In the genomic region with DNA sequence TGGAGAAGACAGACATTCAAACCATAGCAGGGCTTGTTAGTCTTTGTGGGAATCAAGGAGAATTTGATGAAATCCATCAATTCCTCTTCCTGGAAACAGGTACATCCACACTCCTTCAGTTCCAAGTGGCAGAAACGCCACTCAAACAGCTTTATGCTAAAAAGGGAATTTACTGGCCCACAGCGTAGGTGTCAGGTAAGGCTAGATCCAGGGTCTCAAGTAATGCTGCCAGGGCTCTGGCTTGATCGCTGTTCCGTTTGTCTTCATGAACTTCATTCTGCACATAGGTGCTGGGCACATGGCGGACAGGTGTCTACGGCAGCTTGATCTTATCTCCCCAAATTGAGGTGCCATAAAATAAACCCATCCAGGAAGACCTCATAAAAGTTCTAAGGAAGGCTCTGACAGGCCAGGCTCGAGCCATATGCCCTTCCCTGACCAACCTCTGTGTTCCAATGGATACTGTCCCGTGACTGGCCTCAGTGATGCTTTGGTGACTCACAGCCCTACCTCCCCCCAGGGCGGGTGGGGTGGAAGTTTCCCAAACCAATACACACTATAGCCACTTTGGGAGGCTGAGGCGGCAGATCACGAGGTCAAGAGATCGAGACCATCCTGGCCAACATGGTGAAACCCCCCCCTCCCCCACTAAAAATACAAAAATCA, we compare ENCODE assay signal across 8 cellular contexts. TPM values are rescaled to one million over a fixed set of nuclear protein-coding genes. Genes with fewer than 3 reads are reported as not detected.
A peak's percentile ranks its signal among the peaks of the same experiment; 100 is the strongest.
DNase-seq lines count a peak whose midpoint lies in the region; ATAC-seq, FAIRE-seq and TF ChIP-seq lines count a peak whose summit lies in the region.
"Not testable (repeated sequence)": the region's sequence is repeated elsewhere in the genome, so short reads cannot be mapped to it uniquely, and the experiment has no call there.

No MANE protein-coding gene starts in this region.

- H3K9me3 ChIP-seq in HepG2 (ENCODE audit: low read length): not testable (repeated sequence)

- not testable (repeated sequence) for H3K79me2 ChIP-seq in HepG2 (ENCODE audit: insufficient read depth, low read length)

- not testable (repeated sequence) for H3K9me3 Mint-ChIP-seq in MCF 10A (ENCODE audit: unreplicated experiment)

- peak; percentile 17 for DNase-seq in A172 (ENCODE audit: low spot score)
- peak; percentile 68 for DNase-seq in ELR (ENCODE audit: low read depth)
- DNase-seq in HT1080 (ENCODE audit: low read depth): peak; percentile 28
- peak; percentile 52 for DNase-seq in M059J (ENCODE audit: low read depth)
- DNase-seq in RPMI7951 (ENCODE audit: low read depth): peak; percentile 67
- DNase-seq in MCF 10A (ENCODE audit: unreplicated experiment): peak; percentile 20
- DNase-seq in fibroblast of mammary gland (ENCODE audit: low read depth): peak; percentile 32
- DNase-seq in HepG2 (ENCODE audit: low spot score): not testable (repeated sequence)

- not testable (repeated sequence) for H3K36me3 Mint-ChIP-seq in MCF 10A (ENCODE audit: insufficient read depth, unreplicated experiment)

- in situ Hi-C loops in HepG2 (cut with HindIII; ENCODE audit: extremely low pct_ligation_motif_present, low pct_unique_long_range_greater_than_20kb): not testable (repeated sequence)

- H3K4me1 ChIP-seq in HepG2 (ENCODE audit: insufficient read depth, low read length): peaks cover 19% of the 10 kb centered on the region

- H3K4me3 Mint-ChIP-seq in MCF 10A (ENCODE audit: unreplicated experiment): not testable (repeated sequence)

- not testable (repeated sequence) for TF ChIP-seq RAD21 in HepG2 (CRISPR knock-in tag; IDR thresholded peaks at IDR 0.05)

- ATAC-seq in HepG2: not testable (repeated sequence)

- peaks cover 24% of the 10 kb centered on the region for H3K27me3 Mint-ChIP-seq in MCF 10A (ENCODE audit: insufficient read depth, unreplicated experiment)

- not testable (repeated sequence) for BruUV-seq in MCF 10A (replicated peaks; lab: Mats Ljungman, UMichigan); HepG2 (replicated peaks; lab: Mats Ljungman, UMichigan)

- WGBS in HepG2 (ENCODE audit: low lambda C conversion rate): 61% methylated on average over 8 of the region's 12 CpGs

- TF ChIP-seq EP300 in HepG2 (IDR thresholded peaks at IDR 0.05; ENCODE audit: low read depth in 2 of 2, low read length in 2 of 2); HepG2 (CRISPR knock-in tag; IDR thresholded peaks at IDR 0.05; ENCODE audit: borderline replicate concordance): not testable (repeated sequence)

- not testable (repeated sequence) for H3K4me1 Mint-ChIP-seq in MCF 10A (ENCODE audit: insufficient read depth, unreplicated experiment)

- not testable (repeated sequence) for H3K27ac ChIP-seq in HepG2 (ENCODE audit: extremely low read length, insufficient read depth, low read length)

- H3K27ac Mint-ChIP-seq in MCF 10A (ENCODE audit: low read depth, unreplicated experiment): not testable (repeated sequence)

- not testable (repeated sequence) for H3K4me2 ChIP-seq in HepG2 (ENCODE audit: low read depth, low read length)

- intact Hi-C loops in MCF 10A (cut with micrococcal nuclease); HepG2 (cut with micrococcal nuclease; ENCODE audit: unreplicated experiment): not testable (repeated sequence)

- not testable (repeated sequence) for H3K4me3 ChIP-seq in fibroblast of mammary gland (ENCODE audit: control insufficient read depth, low read depth, low read length); HepG2 (replicated peaks in 1 of 3; ENCODE audit: insufficient read depth in 1 of 3, low read depth in 2 of 3, low read length in 3 of 3)

- H4K20me1 ChIP-seq in HepG2 (ENCODE audit: insufficient read depth, low read length): not testable (repeated sequence)

- not testable (repeated sequence) for TF ChIP-seq CTCF in MCF 10A (IDR thresholded peaks at IDR 0.05; ENCODE audit: unreplicated experiment); fibroblast of mammary gland (conservative IDR thresholded peaks at IDR 0.05; ENCODE audit: control insufficient read depth, insufficient read depth, low read depth, low read length); HepG2 (CRISPR knock-in tag; IDR thresholded peaks at IDR 0.05)

- H2AFZ ChIP-seq in HepG2 (ENCODE audit: low read length): not testable (repeated sequence)

- CTCF ChIA-PET in MCF 10A (lab: Yijun Ruan, JAX): interaction anchor here (1.0 kb wide), 1 partner anchor 23 kb away, joined by 3 read pairs; no protein-coding TSS in a partner anchor
- CTCF ChIA-PET in HepG2 (lab: Yijun Ruan, JAX; ENCODE audit: low intra/inter-chr PET ratio, low total read pairs): not testable (repeated sequence)

- FAIRE-seq in HepG2 (lab: Jason Lieb, UNC): not testable (repeated sequence)

- H3K9ac ChIP-seq in HepG2 (ENCODE audit: insufficient read depth, low read depth, low read length): not testable (repeated sequence)

- not testable (repeated sequence) for H3K27me3 ChIP-seq in HepG2 (ENCODE audit: control insufficient read depth in 1 of 2, insufficient read depth in 2 of 2, low read length in 2 of 2)

- POLR2A ChIA-PET in MCF 10A (lab: Yijun Ruan, JAX); HepG2 (lab: Yijun Ruan, JAX): not testable (repeated sequence)

- not testable (repeated sequence) for TF ChIP-seq POLR2A in HepG2 (IDR thresholded peaks at IDR 0.05; ENCODE audit: insufficient read depth in 1 of 2, low read depth in 2 of 2, low read length in 2 of 2)

- not testable (repeated sequence) for H3K36me3 ChIP-seq in HepG2 (replicated peaks in 1 of 2; ENCODE audit: control insufficient read depth in 1 of 2, insufficient read depth in 2 of 2, low read length in 2 of 2)

TF ChIP-seq in HepG2, 621 proteins besides CTCF, POLR2A, EP300 and RAD21:
- peak; percentile 92 for TF ChIP-seq ZNF329 (CRISPR knock-in tag; IDR thresholded peaks at IDR 0.05; ENCODE audit: low read depth)

RNA-seq across cellular contexts. Expression of a gene that starts 12.6 kb away (rescaled TPM):
- total RNA-seq in A172 (2014; rRNA removed; shearing (Covaris generic)): 20.9 and 23.1 TPM in 2 replicates
- 1.1 and 1.6 TPM in 2 replicates for total RNA-seq in HT1080 (2014; rRNA removed; shearing (Covaris generic))
- 2.0 TPM in 2 replicates for polyA plus RNA-seq in HT1080 (2015; cell fraction: cytosol; rRNA removed)
- polyA plus RNA-seq in HT1080 (2015; cell fraction: nucleus; rRNA removed): 2.9 and 3.1 TPM in 2 replicates
- 3.1 and 6.9 TPM in 2 replicates for total RNA-seq in M059J (2014; rRNA removed; shearing (Covaris generic))
- 0.78 and 1.4 TPM in 2 replicates for total RNA-seq in RPMI7951 (2014; rRNA removed; shearing (Covaris generic))
- 0.56 and 0.96 TPM in 2 replicates for total RNA-seq in MCF 10A (2022)
- total RNA-seq in HepG2 (2016; rRNA removed; fragmentation: Illumina TruSeq; extraction: Trizol): 21.2 and 31.7 TPM in 2 replicates
- total RNA-seq in HepG2 (2016; cell fraction: cytosol; rRNA removed; fragmentation: Illumina TruSeq; extraction: Trizol; ENCODE audit: low read depth): 33.8 and 34.7 TPM in 2 replicates
- 18.9 and 30.5 TPM in 2 replicates for total RNA-seq in HepG2 (2016; cell fraction: insoluble cytoplasmic fraction; rRNA removed; fragmentation: Illumina TruSeq; extraction: Trizol)
- 76.3 and 81.9 TPM in 2 replicates for total RNA-seq in HepG2 (2016; cell fraction: membrane; rRNA removed; fragmentation: Illumina TruSeq; extraction: Trizol)
- 18.2 and 22.5 TPM in 2 replicates for total RNA-seq in HepG2 (2016; cell fraction: nucleus; rRNA removed; fragmentation: Illumina TruSeq; extraction: Trizol)
- 29.7 and 53.0 TPM in 2 replicates for polyA plus RNA-seq in HepG2 (2011; rRNA removed)
- 23.1 and 35.9 TPM in 2 replicates for polyA plus RNA-seq in HepG2 (2011; cell fraction: cytosol; rRNA removed)
- polyA plus RNA-seq in HepG2 (2011; cell fraction: nucleus; rRNA removed): 110 and 117 TPM in 2 replicates
- polyA plus RNA-seq in HepG2 (2012): 21.6 and 26.5 TPM in 2 replicates
- 78.6 and 80.2 TPM in 2 replicates for polyA plus RNA-seq in HepG2 (2016; cell fraction: cytosol; fragmentation: Illumina TruSeq; extraction: Trizol; ENCODE audit: low read depth)
- 31.0 and 42.3 TPM in 2 replicates for polyA plus RNA-seq in HepG2 (2016; cell fraction: insoluble cytoplasmic fraction; fragmentation: Illumina TruSeq; extraction: Trizol; ENCODE audit: low read depth)
- polyA plus RNA-seq in HepG2 (2016; cell fraction: membrane; fragmentation: Illumina TruSeq; extraction: Trizol; ENCODE audit: low read depth): 113 and 128 TPM in 2 replicates
- 57.1 and 65.3 TPM in 2 replicates for polyA plus RNA-seq in HepG2 (2016; cell fraction: nucleus; fragmentation: Illumina TruSeq; extraction: Trizol; ENCODE audit: insufficient read depth, low read depth)
- polyA minus RNA-seq in HepG2 (2011; rRNA and poly(A)+ RNA removed; ENCODE audit: low replicate concordance): 1.5 and 136 TPM in 2 replicates
- 23.7 and 26.6 TPM in 2 replicates for polyA minus RNA-seq in HepG2 (2011; cell fraction: cytosol; rRNA and poly(A)+ RNA removed)
- polyA minus RNA-seq in HepG2 (2011; cell fraction: nucleus; rRNA and poly(A)+ RNA removed): 20.0 and 25.2 TPM in 2 replicates
